In genomic region chr1:228825840-228826484, GRCh38 we compare ENCODE assay signal across 11 cellular contexts.
DNase-seq lines count a peak whose midpoint lies in the region; ATAC-seq and TF ChIP-seq lines count a peak whose summit lies in the region.
"Had no signal": no experiment of that assay in that cellular context is flagged by ENCODE, and none has a peak within 500 bp of the region (broad histone marks: within the 10 kb centered on the region; RNA-seq: fewer than 3 reads in every experiment).

No MANE protein-coding gene starts in this region.

- H2AFZ ChIP-seq in smooth muscle cell (ENCODE audit: low read depth) = no peak overlapping the region

- H3K27ac ChIP-seq in smooth muscle cell (ENCODE audit: low read depth) (no peak overlapping the region), upper lobe of left lung (no peak overlapping the region)

- no peaks in the 10 kb centered on the region for H3F3A ChIP-seq in smooth muscle cell (ENCODE audit: low read depth)

- H3K9me3 ChIP-seq in smooth muscle cell (replicated peaks; ENCODE audit: low read depth) (no peaks in the 10 kb centered on the region), upper lobe of left lung (no peaks in the 10 kb centered on the region)

- POLR2A ChIA-PET in activated CD4-positive, alpha-beta T cell treated with anti-CD3 and anti-CD28 coated beads for 36 hours (lab: Charles Lee) = no interaction called here

- no peak for TF ChIP-seq CTCF in smooth muscle cell (IDR thresholded peaks at IDR 0.05; ENCODE audit: borderline replicate concordance, insufficient read depth, poor library complexity, severe bottlenecking)
- no peak for TF ChIP-seq CTCF in upper lobe of left lung (IDR thresholded peaks at IDR 0.05)

- H3K79me2 ChIP-seq in smooth muscle cell (ENCODE audit: low read depth) = no peaks in the 10 kb centered on the region

- H3K27me3 ChIP-seq in smooth muscle cell (ENCODE audit: low read depth) (no peaks in the 10 kb centered on the region), upper lobe of left lung (no peaks in the 10 kb centered on the region)

- H3K4me1 Mint-ChIP-seq in activated CD4-positive, alpha-beta T cell treated with anti-CD3 and anti-CD28 coated beads for 36 hours = peaks cover 17% of the 10 kb centered on the region

- H3K36me3 ChIP-seq in smooth muscle cell (ENCODE audit: low read depth) (no peaks in the 10 kb centered on the region), upper lobe of left lung (no peaks in the 10 kb centered on the region)

- ATAC-seq in activated CD4-positive, alpha-beta T cell treated with anti-CD3 and anti-CD28 coated beads for 36 hours = no peak
- ATAC-seq in GM19468 (IDR thresholded peaks at IDR 0.05; ENCODE audit: extremely low read depth, unreplicated experiment) = peak; percentile 35
- ATAC-seq in HG03135 (IDR thresholded peaks at IDR 0.05; ENCODE audit: unreplicated experiment) = peak; percentile 82
- no peak for ATAC-seq in upper lobe of left lung (ENCODE audit: low FRiP score in 2 of 2)

- TF ChIP-seq EP300 in upper lobe of left lung (IDR thresholded peaks at IDR 0.05) = no peak

- H4K20me1 ChIP-seq in smooth muscle cell (ENCODE audit: low read depth) = no peaks in the 10 kb centered on the region

- no peaks in the 10 kb centered on the region for H3K27me3 Mint-ChIP-seq in activated CD4-positive, alpha-beta T cell treated with anti-CD3 and anti-CD28 coated beads for 36 hours

- no peak overlapping the region for H3K9ac ChIP-seq in smooth muscle cell (ENCODE audit: low read depth)

- TF ChIP-seq POLR2A in upper lobe of left lung (IDR thresholded peaks at IDR 0.05) = no peak

- intact Hi-C loops in activated CD4-positive, alpha-beta T cell treated with anti-CD3 and anti-CD28 coated beads for 36 hours (cut with DNase I, micrococcal nuclease) = no loop called here

- H3K4me2 ChIP-seq in smooth muscle cell = no peak overlapping the region

- no peak for DNase-seq in activated CD4-positive, alpha-beta T cell treated with anti-CD3 and anti-CD28 coated beads for 36 hours
- no peak for DNase-seq in activated CD4-positive, alpha-beta T cell treated with anti-CD3 and anti-CD28 coated beads for 48 hours
- DNase-seq in kidney tubule cell (ENCODE audit: low spot score) (peak; percentile 43), smooth muscle cell (lab: John Stamatoyannopoulos, UW; ENCODE audit: unreplicated experiment) (no peak), hippocampal formation (lab: John Stamatoyannopoulos, UW) (no peak), upper lobe of left lung (no peak)
- DNase-seq: 8988T, NCI-H1092 treated with DMSO at 0.1 percent for 48 hours, small intestine had no signal

- 69% methylated on average over 5 of the region's 5 CpGs for WGBS in smooth muscle cell (ENCODE audit: low lambda C conversion rate)
- WGBS in upper lobe of left lung, 2 donors = 28 to 40% methylated on average over 5 of the region's 5 CpGs

- CTCF ChIA-PET in activated CD4-positive, alpha-beta T cell treated with anti-CD3 and anti-CD28 coated beads for 36 hours (lab: Charles Lee) = interaction anchor here (0.8 to 1.6 kb wide), 3 partner anchors 30 to 402 kb away, joined by 3 to 5 read pairs (median 3); partner anchors contain the start of gene RHOU

- no peaks in the 10 kb centered on the region for H3K36me3 Mint-ChIP-seq in activated CD4-positive, alpha-beta T cell treated with anti-CD3 and anti-CD28 coated beads for 36 hours (ENCODE audit: low read depth)

- H3K4me3 Mint-ChIP-seq in activated CD4-positive, alpha-beta T cell treated with anti-CD3 and anti-CD28 coated beads for 36 hours = no peak overlapping the region

- H3K9me3 Mint-ChIP-seq in activated CD4-positive, alpha-beta T cell treated with anti-CD3 and anti-CD28 coated beads for 36 hours (ENCODE audit: low read depth) = no peaks in the 10 kb centered on the region

- H3K4me1 ChIP-seq in smooth muscle cell (ENCODE audit: low read depth) = peaks cover 9% of the 10 kb centered on the region
- peaks cover 0 to 16% (median 2%) of the 10 kb centered on the region in 4 donors for H3K4me1 ChIP-seq in upper lobe of left lung

- H3K27ac Mint-ChIP-seq in activated CD4-positive, alpha-beta T cell treated with anti-CD3 and anti-CD28 coated beads for 36 hours = peak overlapping the region; percentile 58

- no peak overlapping the region for H3K4me3 ChIP-seq in smooth muscle cell
- H3K4me3 ChIP-seq in upper lobe of left lung = no peak overlapping the region

Comparison
In these comparisons a context has a peak if more than half of its experiments do, and no peak if none do; other contexts are left out.
1. ATAC-seq: peak in GM19468 (single experiment) and HG03135 (single experiment); none in activated CD4-positive, alpha-beta T cell treated with anti-CD3 and anti-CD28 coated beads for 36 hours (single experiment) and upper lobe of left lung (0 of 2).